In the genomic region with DNA sequence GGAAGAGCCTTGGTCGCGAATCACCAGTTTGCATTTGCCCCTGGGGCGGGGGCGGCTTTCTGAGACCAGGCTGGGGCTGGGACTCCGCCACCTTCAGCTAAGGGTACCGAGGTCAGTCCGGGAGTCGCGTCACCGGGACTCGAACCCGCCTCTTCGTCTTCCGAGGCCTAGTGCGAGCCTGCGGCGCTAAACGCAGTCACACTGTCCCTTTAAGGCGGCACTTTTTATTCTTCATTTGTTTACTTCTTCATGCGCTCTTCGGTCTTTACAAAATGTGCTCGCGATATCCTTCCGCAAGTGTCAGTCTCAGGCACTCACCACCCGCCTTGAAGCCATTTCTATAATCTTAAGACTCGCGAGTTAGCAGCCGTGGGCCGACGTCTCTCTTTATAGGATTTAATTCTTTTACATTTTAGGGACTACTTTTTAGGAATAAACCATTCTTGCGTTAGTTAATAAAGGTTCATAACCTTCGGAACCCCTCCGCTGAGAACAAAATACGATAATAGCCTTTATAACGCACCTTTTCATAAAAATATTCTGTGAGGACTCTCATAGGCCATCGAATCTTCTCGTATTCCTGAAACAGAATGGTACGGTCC, we compare ENCODE assay signal across 8 cellular contexts. TPM values are rescaled to one million over a fixed set of nuclear protein-coding genes. Genes with fewer than 3 reads are reported as not detected.
DNase-seq lines count a peak whose midpoint lies in the region; ATAC-seq and TF ChIP-seq lines count a peak whose summit lies in the region.

No MANE protein-coding gene starts in this region.

- POLR2A ChIA-PET in naive thymus-derived CD4-positive, alpha-beta T cell (lab: Charles Lee), result interaction anchor here (0.7 to 10.7 kb wide), 16 partner anchors 13 to 921 kb away, joined by 3 to 516 read pairs (median 10); partner anchors contain the start of genes ACBD4, DCAKD, FMNL1 and HEXIM2

- no peaks in the 10 kb centered on the region for H3K27me3 ChIP-seq in Peyer's patch
- H3K27me3 ChIP-seq in fibroblast of lung (ENCODE audit: control insufficient read depth, insufficient read depth, low read length), result no peaks in the 10 kb centered on the region
- no peaks in the 10 kb centered on the region for H3K27me3 ChIP-seq in naive thymus-derived CD4-positive, alpha-beta T cell (ENCODE audit: control insufficient read depth in 2 of 2, insufficient read depth in 2 of 2, low read length in 2 of 2)

- no peaks in the 10 kb centered on the region for H4K20me1 ChIP-seq in fibroblast of lung (ENCODE audit: control insufficient read depth, extremely low read depth, insufficient read depth, low read length)

- H3K4me2 ChIP-seq in fibroblast of lung (ENCODE audit: extremely low read depth, insufficient read depth, low read length), result peak overlapping the region; percentile 77

- peak in 1 of 6 experiments; percentile 11 for TF ChIP-seq CTCF in Peyer's patch (IDR thresholded peaks at IDR 0.05)
- TF ChIP-seq CTCF in fibroblast of lung (conservative IDR thresholded peaks at IDR 0.05 in 1 of 2, IDR thresholded peaks at IDR 0.05 in 1 of 2; ENCODE audit: low read depth in 1 of 2, low read length in 2 of 2), result no peak

- H3K79me2 ChIP-seq in fibroblast of lung (ENCODE audit: control insufficient read depth, insufficient read depth, low read length), result peaks cover 34% of the 10 kb centered on the region

- CTCF ChIA-PET in naive thymus-derived CD4-positive, alpha-beta T cell (lab: Charles Lee), result interaction anchor here (0.6 to 6.3 kb wide), 12 partner anchors 8 to 819 kb away, joined by 3 to 114 read pairs (median 6); partner anchors contain the start of genes ACBD4 and HEXIM2

- peak overlapping the region; percentile 98 for H3K27ac Mint-ChIP-seq in activated T-helper 1 cell treated with anti-CD3 and anti-CD28 coated beads, Interleukin-12 subunit alpha, Interleukin-12 subunit beta, Interleukin-2, Interleukin-4 antibody, amounts not matched to agents 30 ng/mL and 10 ng/mL and 1 ng/mL, durations not matched to agents 14 hours and 24 hours and 36 hours
- peak overlapping the region; percentile 99 to 100 (median 100) for H3K27ac Mint-ChIP-seq in naive thymus-derived CD4-positive, alpha-beta T cell

- H3K4me3 ChIP-seq in Peyer's patch (peak overlapping the region; percentile 50 to 83 (median 66)), fibroblast of lung (replicated peaks in 1 of 4; ENCODE audit: control extremely low read depth in 1 of 4, insufficient read depth in 1 of 4, low read depth in 3 of 4, low read length in 4 of 4) (peak overlapping the region; percentile 53 to 77 (median 68))
- peak overlapping the region; percentile 80 for H3K4me3 ChIP-seq in naive thymus-derived CD4-positive, alpha-beta T cell (ENCODE audit: low read length)

- H3K27ac ChIP-seq in KOPT-K1 (ENCODE audit: low read depth, low read length, poor library complexity, severe bottlenecking), result peak overlapping the region; percentile 85
- H3K27ac ChIP-seq in Peyer's patch, result peak overlapping the region; percentile 88 to 99 (median 96)
- peak overlapping the region; percentile 99 for H3K27ac ChIP-seq in fibroblast of lung (ENCODE audit: insufficient read depth, low read length)
- H3K27ac ChIP-seq in naive thymus-derived CD4-positive, alpha-beta T cell (ENCODE audit: low read depth, low read length), result peak overlapping the region; percentile 91

- peak in 1 of 2 donors; percentile 28 for TF ChIP-seq POLR2A in Peyer's patch (IDR thresholded peaks at IDR 0.05)

- H3K9me3 ChIP-seq in KOPT-K1 (ENCODE audit: insufficient read depth, low read length, poor library complexity, severe bottlenecking), result no peaks in the 10 kb centered on the region
- H3K9me3 ChIP-seq in Peyer's patch, result no peaks in the 10 kb centered on the region
- H3K9me3 ChIP-seq in fibroblast of lung (ENCODE audit: control insufficient read depth, insufficient read depth, low read depth, low read length), result no peaks in the 10 kb centered on the region
- no peaks in the 10 kb centered on the region for H3K9me3 ChIP-seq in naive thymus-derived CD4-positive, alpha-beta T cell (ENCODE audit: control insufficient read depth in 2 of 3, low read length in 3 of 3)

- H3K9me3 Mint-ChIP-seq in activated T-helper 1 cell treated with anti-CD3 and anti-CD28 coated beads, Interleukin-12 subunit alpha, Interleukin-12 subunit beta, Interleukin-2, Interleukin-4 antibody, amounts not matched to agents 30 ng/mL and 10 ng/mL and 1 ng/mL, durations not matched to agents 14 hours and 24 hours and 36 hours, result no peaks in the 10 kb centered on the region
- H3K9me3 Mint-ChIP-seq in naive thymus-derived CD4-positive, alpha-beta T cell, result peaks cover 0 to 13% (median 0%) of the 10 kb centered on the region in 11 donors

- no peak overlapping the region for H2AFZ ChIP-seq in fibroblast of lung (ENCODE audit: low read length)

- H3K4me1 ChIP-seq in Peyer's patch (peaks cover 3 to 47% (median 24%) of the 10 kb centered on the region in 4 donors), fibroblast of lung (ENCODE audit: control insufficient read depth, extremely low read depth, insufficient read depth, low read length) (peaks cover 11% of the 10 kb centered on the region)
- H3K4me1 ChIP-seq in naive thymus-derived CD4-positive, alpha-beta T cell (ENCODE audit: control insufficient read depth in 2 of 2, insufficient read depth in 2 of 2, low read length in 2 of 2), result peaks cover 21 to 35% of the 10 kb centered on the region in 2 donors

- peaks cover 17% of the 10 kb centered on the region for H3K36me3 Mint-ChIP-seq in activated T-helper 1 cell treated with anti-CD3 and anti-CD28 coated beads, Interleukin-12 subunit alpha, Interleukin-12 subunit beta, Interleukin-2, Interleukin-4 antibody, amounts not matched to agents 30 ng/mL and 10 ng/mL and 1 ng/mL, durations not matched to agents 14 hours and 24 hours and 36 hours (ENCODE audit: low read depth)
- peaks cover 0 to 15% (median 0%) of the 10 kb centered on the region in 5 donors for H3K36me3 Mint-ChIP-seq in naive thymus-derived CD4-positive, alpha-beta T cell

- peak overlapping the region; percentile 96 for H3K4me3 Mint-ChIP-seq in activated T-helper 1 cell treated with anti-CD3 and anti-CD28 coated beads, Interleukin-12 subunit alpha, Interleukin-12 subunit beta, Interleukin-2, Interleukin-4 antibody, amounts not matched to agents 30 ng/mL and 10 ng/mL and 1 ng/mL, durations not matched to agents 14 hours and 24 hours and 36 hours
- peak overlapping the region; percentile 89 to 100 (median 99) for H3K4me3 Mint-ChIP-seq in naive thymus-derived CD4-positive, alpha-beta T cell

- peaks cover 6% of the 10 kb centered on the region; the same call in 1 of the 2 replicates for H3K36me3 ChIP-seq in KOPT-K1 (ENCODE audit: insufficient read depth, low read length)
- H3K36me3 ChIP-seq in Peyer's patch, result no peaks in the 10 kb centered on the region
- H3K36me3 ChIP-seq in fibroblast of lung (ENCODE audit: control insufficient read depth, insufficient read depth, low read length), result no peaks in the 10 kb centered on the region
- peaks cover 0 to 6% (median 0%) of the 10 kb centered on the region in 3 experiments for H3K36me3 ChIP-seq in naive thymus-derived CD4-positive, alpha-beta T cell (ENCODE audit: control insufficient read depth in 2 of 3, insufficient read depth in 3 of 3, low read length in 3 of 3)

- peaks cover 26% of the 10 kb centered on the region for H3K4me1 Mint-ChIP-seq in activated T-helper 1 cell treated with anti-CD3 and anti-CD28 coated beads, Interleukin-12 subunit alpha, Interleukin-12 subunit beta, Interleukin-2, Interleukin-4 antibody, amounts not matched to agents 30 ng/mL and 10 ng/mL and 1 ng/mL, durations not matched to agents 14 hours and 24 hours and 36 hours (ENCODE audit: low read depth)
- peaks cover 18 to 73% (median 62%) of the 10 kb centered on the region in 7 donors for H3K4me1 Mint-ChIP-seq in naive thymus-derived CD4-positive, alpha-beta T cell

- H3K9ac ChIP-seq in fibroblast of lung (ENCODE audit: insufficient read depth, low read length), result peak overlapping the region; percentile 89

- DNase-seq in ELF-1 (ENCODE audit: low read depth, low spot score) (peak; percentile 94), Peyer's patch (peak; percentile 62 to 90 (median 85)), fibroblast of lung (ENCODE audit: low read depth in 2 of 2) (peak; percentile 96 to 98)
- DNase-seq in activated T-helper 1 cell treated with anti-CD3 and anti-CD28 coated beads, Interleukin-12 subunit alpha, Interleukin-12 subunit beta, Interleukin-2, Interleukin-4 antibody, amounts not matched to agents 30 ng/mL and 10 ng/mL and 1 ng/mL, durations not matched to agents 14 hours and 24 hours and 36 hours (ENCODE audit: low spot score), result peak; percentile 76
- DNase-seq in naive thymus-derived CD4-positive, alpha-beta T cell, result peak; percentile 71 to 90 (median 84)
- peak; percentile 82 for DNase-seq in stimulated activated naive CD8-positive, alpha-beta T cell treated with anti-CD3 and anti-CD28 coated beads, Interleukin-15, Interleukin-2, amounts not matched to agents 100 U/mL and 50 U/mL, for 24 hours

- H3K27me3 Mint-ChIP-seq in activated T-helper 1 cell treated with anti-CD3 and anti-CD28 coated beads, Interleukin-12 subunit alpha, Interleukin-12 subunit beta, Interleukin-2, Interleukin-4 antibody, amounts not matched to agents 30 ng/mL and 10 ng/mL and 1 ng/mL, durations not matched to agents 14 hours and 24 hours and 36 hours (ENCODE audit: insufficient read depth), result no peaks in the 10 kb centered on the region
- H3K27me3 Mint-ChIP-seq in naive thymus-derived CD4-positive, alpha-beta T cell, result peaks cover 0 to 7% (median 0%) of the 10 kb centered on the region in 5 donors

- ATAC-seq in naive thymus-derived CD4-positive, alpha-beta T cell, result peak; percentile 51
- peak; percentile 29 for ATAC-seq in stimulated activated naive CD8-positive, alpha-beta T cell treated with anti-CD3 and anti-CD28 coated beads, Interleukin-15, Interleukin-2, amounts not matched to agents 100 U/mL and 50 U/mL, for 24 hours
- no peak for ATAC-seq in GM21367 (IDR thresholded peaks at IDR 0.05; ENCODE audit: unreplicated experiment)

- intact Hi-C loops in activated T-helper 1 cell treated with anti-CD3 and anti-CD28 coated beads, Interleukin-12 subunit alpha, Interleukin-12 subunit beta, Interleukin-2, Interleukin-4 antibody, amounts not matched to agents 30 ng/mL and 10 ng/mL and 1 ng/mL, durations not matched to agents 14 hours and 24 hours and 36 hours (cut with micrococcal nuclease), result loop anchor here (1.0 to 2.0 kb wide), 8 partner anchors 12 to 458 kb away; partner anchors contain the start of genes ACBD4, CCDC43, HEXIM2 and MAP3K14
- intact Hi-C loops in naive thymus-derived CD4-positive, alpha-beta T cell (cut with micrococcal nuclease), result loop anchor here (1.0 to 10.0 kb wide), 15 partner anchors 12 to 1045 kb away; partner anchors contain the start of genes ACBD4 (in 2 of the 2), HEXIM2 (in 2 of the 2), MAP3K14 (in 2 of the 2) and NMT1 (in 2 of the 2)

RNA-seq across cellular contexts. Expression of gene HEXIM1, which starts 0.6 kb away (rescaled TPM):
- 10 to 100 TPM; 24.3 to 41.8 (median 31.7) TPM for total RNA-seq in Peyer's patch
- total RNA-seq in activated T-helper 1 cell treated with anti-CD3 and anti-CD28 coated beads, Interleukin-12 subunit alpha, Interleukin-12 subunit beta, Interleukin-2, Interleukin-4 antibody, amounts not matched to agents 30 ng/mL and 10 ng/mL and 1 ng/mL, durations not matched to agents 14 hours and 24 hours and 36 hours, result 65.9 and 67.9 TPM in 2 replicates
- total RNA-seq in fibroblast of lung, result 9.9 and 10.3 TPM in 2 replicates
- 11.7 and 12.4 TPM in 2 replicates for polyA plus RNA-seq in fibroblast of lung
- polyA plus RNA-seq in fibroblast of lung (2012), result 20.2 and 20.3 TPM in 2 replicates
- 4.3 and 6.1 TPM in 2 replicates for polyA minus RNA-seq in fibroblast of lung (ENCODE audit: low replicate concordance)
- 10 to 100 TPM; 28.5 to 41.3 (median 37.6) TPM for total RNA-seq in naive thymus-derived CD4-positive, alpha-beta T cell
- polyA plus RNA-seq in naive thymus-derived CD4-positive, alpha-beta T cell, result 1 to 10 TPM; 5.1 to 6.1 TPM

RNA-seq across cellular contexts. Expression of gene ACBD4, which starts 12.2 kb away (rescaled TPM):
- 100 to 1,000 TPM in 1 of 4 donors, 10 to 100 TPM in 3; 33.8 to 124 (median 76.3) TPM for total RNA-seq in Peyer's patch
- 11.3 and 12.5 TPM in 2 replicates for total RNA-seq in activated T-helper 1 cell treated with anti-CD3 and anti-CD28 coated beads, Interleukin-12 subunit alpha, Interleukin-12 subunit beta, Interleukin-2, Interleukin-4 antibody, amounts not matched to agents 30 ng/mL and 10 ng/mL and 1 ng/mL, durations not matched to agents 14 hours and 24 hours and 36 hours
- 7.7 and 18.0 TPM in 2 replicates for total RNA-seq in fibroblast of lung
- polyA plus RNA-seq in fibroblast of lung, result 3.0 and 3.4 TPM in 2 replicates
- polyA plus RNA-seq in fibroblast of lung (2012), result 5.8 and 6.3 TPM in 2 replicates
- 4.9 and 8.4 TPM in 2 replicates for polyA minus RNA-seq in fibroblast of lung (ENCODE audit: low replicate concordance)
- total RNA-seq in naive thymus-derived CD4-positive, alpha-beta T cell, result 10 to 100 TPM; 17.9 to 59.5 (median 31.3) TPM
- 10 to 100 TPM; 12.3 to 13.9 TPM for polyA plus RNA-seq in naive thymus-derived CD4-positive, alpha-beta T cell

RNA-seq across cellular contexts. Expression of gene HEXIM2, which starts 14.0 kb away (rescaled TPM):
- total RNA-seq in Peyer's patch, result 10 to 100 TPM in 3 of 4 donors, 1 to 10 TPM in 1; 8.4 to 28.9 (median 11.2) TPM
- 6.7 and 7.1 TPM in 2 replicates for total RNA-seq in activated T-helper 1 cell treated with anti-CD3 and anti-CD28 coated beads, Interleukin-12 subunit alpha, Interleukin-12 subunit beta, Interleukin-2, Interleukin-4 antibody, amounts not matched to agents 30 ng/mL and 10 ng/mL and 1 ng/mL, durations not matched to agents 14 hours and 24 hours and 36 hours
- 12.8 and 18.7 TPM in 2 replicates for total RNA-seq in fibroblast of lung
- polyA plus RNA-seq in fibroblast of lung, result 1.9 and 2.7 TPM in 2 replicates
- 4.3 and 6.4 TPM in 2 replicates for polyA plus RNA-seq in fibroblast of lung (2012)
- polyA minus RNA-seq in fibroblast of lung (ENCODE audit: low replicate concordance), result 2.0 and 7.2 TPM in 2 replicates
- 1 to 10 TPM; 2.2 to 8.2 (median 3.4) TPM for total RNA-seq in naive thymus-derived CD4-positive, alpha-beta T cell
- polyA plus RNA-seq in naive thymus-derived CD4-positive, alpha-beta T cell, result 1 to 10 TPM; 2.4 to 3.2 TPM

RNA-seq across cellular contexts. Expression of gene PLCD3, which starts 15.4 kb away (rescaled TPM):
- total RNA-seq in Peyer's patch (10 to 100 TPM; 11.6 to 44.4 (median 18.4) TPM), fibroblast of lung (39.3 and 59.8 TPM in 2 replicates)
- 2.4 and 4.3 TPM in 2 replicates for total RNA-seq in activated T-helper 1 cell treated with anti-CD3 and anti-CD28 coated beads, Interleukin-12 subunit alpha, Interleukin-12 subunit beta, Interleukin-2, Interleukin-4 antibody, amounts not matched to agents 30 ng/mL and 10 ng/mL and 1 ng/mL, durations not matched to agents 14 hours and 24 hours and 36 hours
- polyA plus RNA-seq in fibroblast of lung, result 32.8 and 52.1 TPM in 2 replicates
- polyA plus RNA-seq in fibroblast of lung (2012), result 39.6 and 76.5 TPM in 2 replicates
- polyA minus RNA-seq in fibroblast of lung (ENCODE audit: low replicate concordance), result 151 and 159 TPM in 2 replicates
- total RNA-seq in naive thymus-derived CD4-positive, alpha-beta T cell, result 1 to 10 TPM; 2.0 to 5.1 (median 3.2) TPM
- polyA plus RNA-seq in naive thymus-derived CD4-positive, alpha-beta T cell, result under 1 TPM in 1 of 2 donors, not detected in 1; 0.21 TPM
